Comparison of ENCODE assay signal across 10 cellular contexts in genomic region chr18:74654637-74655036, GRCh38. TPM values are rescaled to one million over a fixed set of nuclear protein-coding genes. Genes with fewer than 3 reads are reported as not detected.
DNase-seq lines count a peak whose midpoint lies in the region; ATAC-seq and TF ChIP-seq lines count a peak whose summit lies in the region.
"Had no signal": no experiment of that assay in that cellular context is flagged by ENCODE, and none has a peak within 500 bp of the region (broad histone marks: within the 10 kb centered on the region; RNA-seq: fewer than 3 reads in every experiment).

No MANE protein-coding gene starts in this region.

- H4K20me1 ChIP-seq in MM.1S (ENCODE audit: insufficient read depth, low read length): no peaks in the 10 kb centered on the region

- no peak overlapping the region for H2AFZ ChIP-seq in MM.1S (ENCODE audit: low read length)

- no peak overlapping the region for H3K4me2 ChIP-seq in MM.1S (ENCODE audit: low read depth, low read length)

- WGBS in suprapubic skin: 61% methylated on average over 2 of the region's 2 CpGs

- TF ChIP-seq CTCF in LNCAP (IDR thresholded peaks at IDR 0.05) (peak; percentile 50), left lung (IDR thresholded peaks at IDR 0.05) (no peak), MM.1S (IDR thresholded peaks at IDR 0.05; ENCODE audit: low read length) (no peak), suprapubic skin (IDR thresholded peaks at IDR 0.05) (no peak)

- peak; percentile 66 for ATAC-seq in SK-N-SH treated with all-trans-retinoic acid at 6 μM for 48 hours
- ATAC-seq in left lung: peak; percentile 41
- ATAC-seq in HG03342 (IDR thresholded peaks at IDR 0.05; ENCODE audit: unreplicated experiment): no peak

- no peak for TF ChIP-seq EP300 in suprapubic skin (IDR thresholded peaks at IDR 0.05)

- H3K9ac ChIP-seq in MM.1S (ENCODE audit: low read length): no peak overlapping the region

- no peak overlapping the region for H3K4me3 ChIP-seq in left lung
- no peak overlapping the region for H3K4me3 ChIP-seq in MM.1S (ENCODE audit: low read length)
- H3K4me3 ChIP-seq in suprapubic skin: no peak overlapping the region
- H3K4me3 ChIP-seq: vagina had no signal

- H3K4me1 ChIP-seq in left lung (no peaks in the 10 kb centered on the region), MM.1S (ENCODE audit: low read length) (no peaks in the 10 kb centered on the region), suprapubic skin (no peaks in the 10 kb centered on the region)
- H3K4me1 ChIP-seq: vagina had no signal

- H3K79me2 ChIP-seq in MM.1S (ENCODE audit: low read length): no peaks in the 10 kb centered on the region

- H3F3A ChIP-seq in MM.1S (ENCODE audit: insufficient read depth, low read length): no peaks in the 10 kb centered on the region

- no peaks in the 10 kb centered on the region for H3K36me3 ChIP-seq in left lung
- H3K36me3 ChIP-seq in MM.1S (replicated peaks; ENCODE audit: insufficient read depth, low read length): no peaks in the 10 kb centered on the region
- H3K36me3 ChIP-seq in suprapubic skin: no peaks in the 10 kb centered on the region
- H3K36me3 ChIP-seq: vagina had no signal

- DNase-seq in DMS53 (lab: John Stamatoyannopoulos, UW) (peak; percentile 56), left lung (no peak), D341Med (ENCODE audit: low spot score) (no peak), MM.1S (no peak), suprapubic skin (ENCODE audit: low spot score in 2 of 2) (no peak)
- DNase-seq: T-helper 1 cell had no signal

- no peak for TF ChIP-seq POLR2A in suprapubic skin (IDR thresholded peaks at IDR 0.05)

- H3K9me2 ChIP-seq in MM.1S (replicated peaks; ENCODE audit: insufficient read depth, low read length): no peaks in the 10 kb centered on the region

- H3K27me3 ChIP-seq in left lung (no peaks in the 10 kb centered on the region), MM.1S (replicated peaks; ENCODE audit: insufficient read depth, low read length) (no peaks in the 10 kb centered on the region), suprapubic skin (no peaks in the 10 kb centered on the region)
- H3K27me3 ChIP-seq: vagina had no signal

- H3K27ac ChIP-seq in left lung (no peak overlapping the region), MM.1S (ENCODE audit: low read length) (no peak overlapping the region), suprapubic skin (no peak overlapping the region)
- H3K27ac ChIP-seq: vagina had no signal

- H3K9me3 ChIP-seq in left lung: no peaks in the 10 kb centered on the region
- H3K9me3 ChIP-seq in MM.1S (replicated peaks; ENCODE audit: insufficient read depth, low read length): no peaks in the 10 kb centered on the region
- H3K9me3 ChIP-seq in suprapubic skin: no peaks in the 10 kb centered on the region
- H3K9me3 ChIP-seq: vagina had no signal

- intact Hi-C loops in left lung (cut with DNase I): no loop called here

TF ChIP-seq in SK-N-SH treated with all-trans-retinoic acid at 6 μM for 48 hours, 23 proteins besides CTCF, POLR2A, EP300 and RAD21:
- no peak for TF ChIP-seq CSRNP3 (CRISPR knock-in tag; IDR thresholded peaks at IDR 0.05)
- TF ChIP-seq OSR1 (CRISPR knock-in tag; IDR thresholded peaks at IDR 0.05): no peak
- TF ChIP-seq ZNF565 (CRISPR knock-in tag; conservative IDR thresholded peaks at IDR 0.05; ENCODE audit: low read depth): no peak
- no peak for TF ChIP-seq ZNF70 (CRISPR knock-in tag; IDR thresholded peaks at IDR 0.05)
- TF ChIP-seq ARNTL (CRISPR knock-in tag; IDR thresholded peaks at IDR 0.05; ENCODE audit: borderline replicate concordance, low read depth): no peak
- no peak for TF ChIP-seq ISL1 (CRISPR knock-in tag; IDR thresholded peaks at IDR 0.05)
- no peak for TF ChIP-seq RARB (CRISPR knock-in tag; IDR thresholded peaks at IDR 0.05)
- no peak for TF ChIP-seq TCF4 (CRISPR knock-in tag; IDR thresholded peaks at IDR 0.05; ENCODE audit: borderline replicate concordance)
- TF ChIP-seq BACH2 (CRISPR knock-in tag; IDR thresholded peaks at IDR 0.05; ENCODE audit: borderline replicate concordance): no peak
- TF ChIP-seq TSHZ2 (CRISPR knock-in tag; IDR thresholded peaks at IDR 0.05): no peak
- no peak for TF ChIP-seq POU6F1 (CRISPR knock-in tag; IDR thresholded peaks at IDR 0.05; ENCODE audit: borderline replicate concordance, low read depth)
- TF ChIP-seq CSDC2 (CRISPR knock-in tag; IDR thresholded peaks at IDR 0.05): no peak
- no peak for TF ChIP-seq ZFP3 (CRISPR knock-in tag; IDR thresholded peaks at IDR 0.05)
- no peak for TF ChIP-seq ESRRG (CRISPR knock-in tag; IDR thresholded peaks at IDR 0.05)

RNA-seq across cellular contexts. Expression of gene ZNF407, which starts 57.0 kb away (rescaled TPM):
- 10 to 100 TPM; 11.7 to 16.7 TPM for total RNA-seq in left lung
- 10 to 100 TPM; 10.7 to 22.1 (median 13.8) TPM for total RNA-seq in suprapubic skin
